7 cellular contexts compared by ENCODE assay signal in the genomic region with DNA sequence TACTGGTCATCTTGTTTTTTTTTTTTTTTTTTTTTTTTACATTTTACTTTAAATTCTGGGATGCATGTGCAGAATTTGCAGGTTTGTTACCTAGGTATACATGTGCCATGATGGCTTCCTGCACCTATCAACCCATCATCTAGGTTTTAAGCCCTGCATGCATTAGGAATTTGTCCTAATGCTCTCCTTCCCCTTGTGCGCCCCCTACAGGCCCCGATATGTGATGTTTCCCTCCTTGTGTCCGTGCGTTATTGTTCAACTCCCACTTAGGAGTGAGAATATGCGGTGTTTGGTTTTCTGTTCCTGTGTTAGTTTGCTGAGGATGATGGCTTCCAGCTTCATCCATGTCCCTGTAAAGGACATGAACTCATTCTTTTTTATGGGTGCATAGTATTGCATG.
DNase-seq lines count a peak whose midpoint lies in the region; ATAC-seq, FAIRE-seq and TF ChIP-seq lines count a peak whose summit lies in the region.
"Not testable (repeated sequence)": the region's sequence is repeated elsewhere in the genome, so short reads cannot be mapped to it uniquely, and the experiment has no call there.

No MANE protein-coding gene starts in this region.

- H3K4me3 Mint-ChIP-seq in activated CD4-positive, alpha-beta memory T cell treated with anti-CD3 and anti-CD28 coated beads for 36 hours; nephron progenitor cell: not testable (repeated sequence)

- intact Hi-C loops in Panc1 (cut with micrococcal nuclease; ENCODE audit: unreplicated experiment); activated CD4-positive, alpha-beta memory T cell treated with anti-CD3 and anti-CD28 coated beads for 36 hours (cut with micrococcal nuclease): not testable (repeated sequence)

- not testable (repeated sequence) for FAIRE-seq in D721Med (lab: Jason Lieb, UNC)

- not testable (repeated sequence) for H3K9ac ChIP-seq in Loucy (ENCODE audit: low read depth, low read length, poor library complexity, severe bottlenecking)

- not testable (repeated sequence) for H3K27ac Mint-ChIP-seq in activated CD4-positive, alpha-beta memory T cell treated with anti-CD3 and anti-CD28 coated beads for 36 hours; nephron progenitor cell

- not testable (repeated sequence) for H3K79me2 ChIP-seq in Loucy (ENCODE audit: insufficient read depth, low read length)

- H2AFZ ChIP-seq in Loucy (ENCODE audit: low read length) = not testable (repeated sequence)

- H3K4me1 ChIP-seq in Loucy (ENCODE audit: insufficient read depth, low read length, poor library complexity, severe bottlenecking); Panc1 (ENCODE audit: control insufficient read depth, insufficient read depth, low read length): not testable (repeated sequence)

- not testable (repeated sequence) for H3K27me3 ChIP-seq in Loucy (ENCODE audit: insufficient read depth, low read length, poor library complexity, severe bottlenecking); Panc1 (ENCODE audit: control insufficient read depth, insufficient read depth, low read length)

- H3K4me3 ChIP-seq in Loucy (ENCODE audit: low read length, poor library complexity, severe bottlenecking); Panc1 (ENCODE audit: low read depth in 2 of 2, low read length in 2 of 2); epithelial cell of esophagus (ENCODE audit: low read length): not testable (repeated sequence)

- POLR2A ChIA-PET in Panc1 (lab: Charles Lee); activated CD4-positive, alpha-beta memory T cell treated with anti-CD3 and anti-CD28 coated beads for 36 hours (lab: Charles Lee): not testable (repeated sequence)

- CTCF ChIA-PET in Panc1 (lab: Charles Lee); activated CD4-positive, alpha-beta memory T cell treated with anti-CD3 and anti-CD28 coated beads for 36 hours (lab: Charles Lee): not testable (repeated sequence)

- H3K4me2 ChIP-seq in Loucy (ENCODE audit: low read depth, low read length, poor library complexity, severe bottlenecking) = not testable (repeated sequence)

- DNase-seq in D721Med (ENCODE audit: insufficient read length, low spot score); GM20000 (ENCODE audit: low spot score); Panc1 (ENCODE audit: low read depth, low spot score); epithelial cell of esophagus (ENCODE audit: low read depth): not testable (repeated sequence)
- peak; percentile 9 for DNase-seq in activated CD4-positive, alpha-beta memory T cell treated with anti-CD3 and anti-CD28 coated beads for 36 hours
- DNase-seq in nephron progenitor cell = peak; percentile 13

- H3K4me1 Mint-ChIP-seq in activated CD4-positive, alpha-beta memory T cell treated with anti-CD3 and anti-CD28 coated beads for 36 hours (ENCODE audit: low read depth); nephron progenitor cell: not testable (repeated sequence)

- not testable (repeated sequence) for H4K20me1 ChIP-seq in Loucy (ENCODE audit: insufficient read depth, low read length, poor library complexity, severe bottlenecking)

- H3K27me3 Mint-ChIP-seq in activated CD4-positive, alpha-beta memory T cell treated with anti-CD3 and anti-CD28 coated beads for 36 hours; nephron progenitor cell (ENCODE audit: low read depth, poor library complexity): not testable (repeated sequence)

- H3K36me3 ChIP-seq in Loucy (ENCODE audit: insufficient read depth, low read length); Panc1 (ENCODE audit: control insufficient read depth, insufficient read depth, low read length): not testable (repeated sequence)

- not testable (repeated sequence) for H3F3A ChIP-seq in Loucy (ENCODE audit: low read depth)

- in situ Hi-C loops in Panc1 (cut with HindIII; ENCODE audit: low pct_unique_long_range_greater_than_20kb, low sequenced_read_pairs) = not testable (repeated sequence)

- H3K27ac ChIP-seq in Panc1 (ENCODE audit: low read length) = not testable (repeated sequence)

- not testable (repeated sequence) for ATAC-seq in Panc1

- not testable (repeated sequence) for H3K9me3 Mint-ChIP-seq in activated CD4-positive, alpha-beta memory T cell treated with anti-CD3 and anti-CD28 coated beads for 36 hours
- peaks cover 23% of the 10 kb centered on the region for H3K9me3 Mint-ChIP-seq in nephron progenitor cell

- BruUV-seq in Panc1 (replicated peaks; lab: Mats Ljungman, UMichigan) = not testable (repeated sequence)

- TF ChIP-seq CTCF in D721Med (IDR thresholded peaks at IDR 0.05; ENCODE audit: insufficient read depth, missing control alignments) (peak; percentile 11), GM20000 (IDR thresholded peaks at IDR 0.05; ENCODE audit: extremely low read depth, missing control alignments) (peak; percentile 12), Loucy (conservative IDR thresholded peaks at IDR 0.05; ENCODE audit: low read length) (peak; percentile 47), Panc1 (IDR thresholded peaks at IDR 0.05) (peak; percentile 46), epithelial cell of esophagus (IDR thresholded peaks at IDR 0.05; ENCODE audit: insufficient read depth, low read depth, low read length, missing control alignments) (peak; percentile 16), nephron progenitor cell (IDR thresholded peaks at IDR 0.05) (peak; percentile 27)

- H3K9me3 ChIP-seq in Loucy (ENCODE audit: insufficient read depth, low read depth, low read length); Panc1 (ENCODE audit: control insufficient read depth, insufficient read depth, low read depth, low read length): not testable (repeated sequence)

- H3K36me3 Mint-ChIP-seq in activated CD4-positive, alpha-beta memory T cell treated with anti-CD3 and anti-CD28 coated beads for 36 hours; nephron progenitor cell (ENCODE audit: low read depth): not testable (repeated sequence)

- not testable (repeated sequence) for H3K9me2 ChIP-seq in Loucy (replicated peaks; ENCODE audit: low read depth, low read length)
